Comparison of ENCODE assay signal across 23 cellular contexts in the genomic region with DNA sequence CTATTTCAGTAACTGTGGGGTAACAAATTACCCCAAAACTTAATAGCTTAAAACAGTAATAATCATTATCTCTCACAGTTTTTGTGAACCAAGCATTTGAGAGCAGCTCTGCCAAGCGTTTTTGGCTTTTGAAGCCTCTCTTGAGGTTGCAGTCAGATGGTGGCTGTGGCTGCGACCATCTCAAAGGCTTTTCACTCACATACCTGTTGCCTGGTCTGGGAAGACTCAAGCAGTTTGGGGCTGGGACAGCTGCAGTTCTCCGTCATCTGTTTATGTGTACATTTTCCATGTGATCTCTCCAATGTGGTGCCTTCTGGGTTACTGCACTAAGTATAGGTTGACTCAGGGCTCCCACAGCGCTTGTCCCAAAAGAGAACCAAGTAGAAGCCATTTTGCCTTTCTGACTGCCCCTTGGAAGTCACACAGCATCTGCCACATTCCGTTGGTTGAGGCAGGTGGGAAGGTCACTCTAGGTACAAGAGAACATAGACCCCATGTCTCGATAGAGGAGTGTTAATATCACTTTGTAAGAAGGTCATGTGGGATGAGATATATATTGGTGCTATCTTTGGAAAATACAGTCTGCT. TPM values are rescaled to one million over a fixed set of nuclear protein-coding genes. Genes with fewer than 3 reads are reported as not detected.
A peak's percentile ranks its signal among the peaks of the same experiment; 100 is the strongest.
DNase-seq lines count a peak whose midpoint lies in the region; ATAC-seq, FAIRE-seq and TF ChIP-seq lines count a peak whose summit lies in the region.
"Had no signal": no experiment of that assay in that cellular context is flagged by ENCODE, and none has a peak within 500 bp of the region (broad histone marks: within the 10 kb centered on the region; RNA-seq: fewer than 3 reads in every experiment).

No MANE protein-coding gene starts in this region.

- POLR2A ChIA-PET in HEK293 (lab: Yijun Ruan, JAX) = no interaction called here
- POLR2A ChIA-PET in K562 (lab: Yijun Ruan, JAX) = interaction anchor here (1.4 kb wide), 1 partner anchor 65 kb away, joined by 3 read pairs; no protein-coding TSS in a partner anchor

- no peaks in the 10 kb centered on the region for H3K27me3 ChIP-seq in K562 (ENCODE audit: control insufficient read depth in 2 of 2, insufficient read depth in 2 of 2, low read length in 2 of 2)
- no peaks in the 10 kb centered on the region for H3K27me3 ChIP-seq in stomach smooth muscle (ENCODE audit: control insufficient read depth in 1 of 2, insufficient read depth in 2 of 2, low read length in 2 of 2)

- H3K27me3 Mint-ChIP-seq in T-helper 1 cell treated with Interleukin-12 subunit alpha and Interleukin-12 subunit beta and Interleukin-4 antibody, amounts not matched to agents 30 μg/mL and 1 μg/mL, for 36 hours (ENCODE audit: low read depth) = no peaks in the 10 kb centered on the region

- TF ChIP-seq CTCF in HEK293 (tag by site-specific recombination; IDR thresholded peaks at IDR 0.05) = no peak
- no peak for TF ChIP-seq CTCF in K562 (IDR thresholded peaks at IDR 0.05 in 2 of 3, conservative IDR thresholded peaks at IDR 0.05 in 1 of 3; ENCODE audit: insufficient read depth in 2 of 3, low read depth in 1 of 3, low read length in 3 of 3)

- no peak for FAIRE-seq in K562 (lab: Jason Lieb, UNC)
- FAIRE-seq: GM12892, GM18507, H54 had no signal

- in situ Hi-C loops in K562 (cut with MboI) = no loop called here

- H3K9me1 ChIP-seq in K562 (ENCODE audit: control insufficient read depth, insufficient read depth, low read length) = no peaks in the 10 kb centered on the region

- H3K27ac ChIP-seq in HEK293 (ENCODE audit: extremely low read depth, low read depth, low read length) (no peak overlapping the region), K562 (ENCODE audit: extremely low read depth, low read depth, low read length) (peak overlapping the region; percentile 35; the same call in 1 of the 3 replicates), stomach smooth muscle (ENCODE audit: low read length) (peak overlapping the region; percentile 56)
- H3K27ac ChIP-seq: 22Rv1 had no signal

- peaks cover 99% of the 10 kb centered on the region for H3K79me2 ChIP-seq in K562 (ENCODE audit: control insufficient read depth, insufficient read depth, low read length)

- WGBS in K562 (ENCODE audit: insufficient coverage, low coverage, missing lambda C conversion rate) = 53% methylated on average over 6 of the region's 6 CpGs

- H3K4me3 ChIP-seq in HEK293 (ENCODE audit: low read depth, low read length) (no peak overlapping the region), K562 (no peak overlapping the region), stomach smooth muscle (ENCODE audit: low read length in 2 of 2) (no peak overlapping the region)

- H3K4me1 Mint-ChIP-seq in T-helper 1 cell treated with Interleukin-12 subunit alpha and Interleukin-12 subunit beta and Interleukin-4 antibody, amounts not matched to agents 30 μg/mL and 1 μg/mL, for 36 hours (ENCODE audit: low read depth) = peaks cover 63% of the 10 kb centered on the region

- no peak overlapping the region for H3K4me3 Mint-ChIP-seq in T-helper 1 cell treated with Interleukin-12 subunit alpha and Interleukin-12 subunit beta and Interleukin-4 antibody, amounts not matched to agents 30 μg/mL and 1 μg/mL, for 36 hours
- H3K4me3 Mint-ChIP-seq: CD4-positive, CD25-positive, alpha-beta regulatory T cell; HFFc6; IgD-negative memory B cell had no signal

- no peak for ATAC-seq in K562
- no peak for ATAC-seq in left cardiac atrium
- ATAC-seq in stimulated activated naive CD8-positive, alpha-beta T cell treated with anti-CD3 and anti-CD28 coated beads, Interleukin-15, Interleukin-2, amounts not matched to agents 100 U/mL and 50 U/mL, for 24 hours = no peak
- no peak for ATAC-seq in HG03039 (IDR thresholded peaks at IDR 0.05; ENCODE audit: unreplicated experiment)

- TF ChIP-seq POLR2A in K562 (conservative IDR thresholded peaks at IDR 0.05) = no peak

- TF ChIP-seq RAD21 in K562 (CRISPR knock-in tag; conservative IDR thresholded peaks at IDR 0.05 in 1 of 2, IDR thresholded peaks at IDR 0.05 in 1 of 2) = no peak

- peak overlapping the region; percentile 5 for H3K27ac Mint-ChIP-seq in T-helper 1 cell treated with Interleukin-12 subunit alpha and Interleukin-12 subunit beta and Interleukin-4 antibody, amounts not matched to agents 30 μg/mL and 1 μg/mL, for 36 hours
- H3K27ac Mint-ChIP-seq: CD4-positive, CD25-positive, alpha-beta regulatory T cell; HFFc6; IgD-negative memory B cell had no signal

- H3K9me3 ChIP-seq in HEK293 (ENCODE audit: control insufficient read depth, insufficient read depth, low read depth, low read length) (no peaks in the 10 kb centered on the region), K562 (replicated peaks; ENCODE audit: control insufficient read depth, insufficient read depth, low read depth, low read length) (no peaks in the 10 kb centered on the region), stomach smooth muscle (ENCODE audit: control insufficient read depth in 2 of 2, low read length in 2 of 2) (peaks cover 0 to 2% of the 10 kb centered on the region in 2 donors)

- H3K9me3 Mint-ChIP-seq in T-helper 1 cell treated with Interleukin-12 subunit alpha and Interleukin-12 subunit beta and Interleukin-4 antibody, amounts not matched to agents 30 μg/mL and 1 μg/mL, for 36 hours = no peaks in the 10 kb centered on the region
- H3K9me3 Mint-ChIP-seq: HFFc6, IgD-negative memory B cell had no signal

- no peak for TF ChIP-seq EP300 in K562 (IDR thresholded peaks at IDR 0.05; ENCODE audit: low read length)

- H3K36me3 ChIP-seq in HEK293 (ENCODE audit: control insufficient read depth in 2 of 2, insufficient read depth in 1 of 2, low read length in 2 of 2) = no peaks in the 10 kb centered on the region
- no peaks in the 10 kb centered on the region for H3K36me3 ChIP-seq in K562 (ENCODE audit: control insufficient read depth, insufficient read depth, low read length)
- no peaks in the 10 kb centered on the region for H3K36me3 ChIP-seq in stomach smooth muscle (ENCODE audit: control insufficient read depth in 2 of 2, insufficient read depth in 2 of 2, low read length in 2 of 2)

- H3K4me2 ChIP-seq in K562 (ENCODE audit: insufficient read depth, low read length) = no peak overlapping the region; the same call in 1 of the 2 replicates

- H3K9ac ChIP-seq in K562 (ENCODE audit: insufficient read depth in 1 of 2, low read depth in 2 of 2, low read length in 2 of 2) (peak overlapping the region in 1 of 2 experiments; percentile 56; a peak in 1 of 4 replicates), stomach smooth muscle (ENCODE audit: low read length in 2 of 2) (no peak overlapping the region)

- intact Hi-C loops in K562 (cut with micrococcal nuclease) = no loop called here
- intact Hi-C loops in left cardiac atrium (cut with DNase I) = no loop called here

- DNase-seq in T-helper 1 cell (no peak), K562 (ENCODE audit: extremely low read depth in 1 of 4, low spot score in 3 of 4) (no peak), left cardiac atrium (no peak)
- DNase-seq in stimulated activated naive CD8-positive, alpha-beta T cell treated with anti-CD3 and anti-CD28 coated beads, Interleukin-15, Interleukin-2, amounts not matched to agents 100 U/mL and 50 U/mL, for 24 hours = no peak
- DNase-seq: CD4-positive, CD25-positive, alpha-beta regulatory T cell; DMS53; HFFc6; MV-4-11; NCI-H1694 treated with DMSO at 0.1 percent for 48 hours; NCI-H510A; NCI-H748 treated with DMSO at 0.1 percent for 48 hours; NK-92 treated with Interleukin-12 subunit alpha and Interleukin-12 subunit beta, amount 100 ng/mL, for 24 hours; Right ventricle myocardium superior had no signal

- BruUV-seq in K562 (replicated peaks; lab: Mats Ljungman, UMichigan) = no TSS peak

- CTCF ChIA-PET in HEK293 (lab: Yijun Ruan, JAX) = interaction anchor here (1.3 kb wide), 1 partner anchor 44 kb away, joined by 4 read pairs; no protein-coding TSS in a partner anchor
- CTCF ChIA-PET in K562 (lab: Yijun Ruan, JAX; ENCODE audit: low intra/inter-chr PET ratio) = no interaction called here

- H3K4me1 ChIP-seq in HEK293 (ENCODE audit: control insufficient read depth, insufficient read depth, low read length) (no peaks in the 10 kb centered on the region), K562 (replicated peaks in 1 of 2; ENCODE audit: control insufficient read depth in 2 of 2, insufficient read depth in 2 of 2, low read length in 2 of 2) (peaks cover 67 to 88% of the 10 kb centered on the region in 2 experiments), stomach smooth muscle (ENCODE audit: control insufficient read depth, insufficient read depth, low read length) (peaks cover 41% of the 10 kb centered on the region)

- H3K36me3 Mint-ChIP-seq in T-helper 1 cell treated with Interleukin-12 subunit alpha and Interleukin-12 subunit beta and Interleukin-4 antibody, amounts not matched to agents 30 μg/mL and 1 μg/mL, for 36 hours (ENCODE audit: low read depth) = peaks cover 22% of the 10 kb centered on the region
- H3K36me3 Mint-ChIP-seq: CD4-positive, CD25-positive, alpha-beta regulatory T cell; IgD-negative memory B cell had no signal

- H4K20me1 ChIP-seq in K562 (replicated peaks; ENCODE audit: control insufficient read depth, insufficient read depth, low read length) = no peaks in the 10 kb centered on the region

- no peak overlapping the region for H2AFZ ChIP-seq in K562 (ENCODE audit: low read depth, low read length)

TF ChIP-seq in HEK293, 187 proteins besides CTCF, POLR2A, EP300 and RAD21 (continues in another document):
- peak; percentile 49; the same call in 1 of the 2 replicates for TF ChIP-seq SCRT2 (tag by site-specific recombination; IDR thresholded peaks at IDR 0.05)

TF ChIP-seq in K562, 482 proteins besides CTCF, POLR2A, EP300 and RAD21 (continues in another document):
- 0 out of 2 replicates have a peak, but pooled peaks have one; percentile 44 for TF ChIP-seq TAF7 (tag; IDR thresholded peaks at IDR 0.05)

RNA-seq across cellular contexts. Expression of a gene that starts 49.6 kb away (rescaled TPM):
- total RNA-seq in K562 (2011; cell fraction: chromatin; rRNA removed; ENCODE audit: low replicate concordance) = 0.48 and 1.4 TPM in 2 replicates
- 1.7 and 3.0 TPM in 2 replicates for total RNA-seq in K562 (2011; cell fraction: nucleolus; rRNA removed)
- total RNA-seq in K562 (2011; cell fraction: nucleoplasm; rRNA removed) = 1.1 and 1.5 TPM in 2 replicates
- total RNA-seq in K562 (2014; rRNA removed) = 0.33 and 0.73 TPM in 2 replicates
- total RNA-seq in K562 (2014; rRNA removed; fragmentation: Illumina TruSeq; extraction: Trizol) = not detected in 2 replicates
- total RNA-seq in K562 (2015; rRNA removed; fragmentation: Illumina TruSeq; extraction: Trizol) = 0.19 and 0.40 TPM in 2 replicates
- 0.69 and 0.83 TPM in 2 replicates for total RNA-seq in K562 (2021)
- 0.08 and 0.33 TPM in 2 replicates for polyA plus RNA-seq in K562 (2011; rRNA removed)
- 0.21 and 1.0 TPM in 2 replicates for polyA plus RNA-seq in K562 (2011; cell fraction: cytosol; rRNA removed)
- 0.42 and 2.2 TPM in 2 replicates for polyA plus RNA-seq in K562 (2011; cell fraction: nucleus; rRNA removed)
- 0.61 and 0.93 TPM in 2 replicates for polyA plus RNA-seq in K562 (2012)
- polyA plus RNA-seq in K562 (2014; fragmentation: Illumina TruSeq; extraction: Trizol) = 0.19 and 0.25 TPM in 2 replicates
- not detected for polyA plus RNA-seq in K562 (2014; fragmentation: Nextera tagmentation; extraction: Ambion mirVana)
- 0.39 and 0.86 TPM in 2 replicates for polyA plus RNA-seq in K562 (2014; rRNA removed)
- 0.21 TPM in 1 of 2 replicates, not detected in the other for polyA minus RNA-seq in K562 (2011; rRNA and poly(A)+ RNA removed)
- polyA minus RNA-seq in K562 (2011; cell fraction: cytosol; rRNA and poly(A)+ RNA removed) = not detected in 2 replicates
- 0.44 and 1.1 TPM in 2 replicates for polyA minus RNA-seq in K562 (2011; cell fraction: nucleus; rRNA and poly(A)+ RNA removed)
- total RNA-seq in left cardiac atrium = 10 to 100 TPM; 26.6 to 28.5 TPM
- total RNA-seq: CD4-positive, CD25-positive, alpha-beta regulatory T cell; HT1080 had no signal
- polyA plus RNA-seq: IgD-negative memory B cell had no signal

Comparison
In these comparisons a context has a peak if more than half of its experiments do, and no peak if none do; other contexts are left out.
1. RNA of a gene that starts 49.6 kb away (total RNA-seq): 26.6 to 28.5 TPM in left cardiac atrium; 0.19 to 3.0 TPM in K562; every median in the first group is over 4 times any median in the second.